16 cellular contexts compared by ENCODE assay signal in genomic region chr11:86444981-86445380, GRCh38.
"Had no signal": no experiment of that assay in that cellular context is flagged by ENCODE, and none has a peak within 500 bp of the region (broad histone marks: within the 10 kb centered on the region; RNA-seq: fewer than 3 reads in every experiment).

No MANE protein-coding gene starts in this region.

- H3K27me3 Mint-ChIP-seq: activated CD4-positive, alpha-beta memory T cell treated with anti-CD3 and anti-CD28 coated beads, Interleukin-2, amount 10 ng/mL, durations not matched to agents 7 days and 5 days; activated CD4-positive, alpha-beta T cell treated with anti-CD3 and anti-CD28 coated beads for 36 hours; activated T-helper 17 cell treated with anti-CD3 and anti-CD28 coated beads, Interleukin-2, amount 50 U/mL, for 72 hours; natural killer cell treated with Interleukin-12 subunit alpha and Interleukin-12 subunit beta and Interleukin-15 and Interleukin-18, amount 100 ng/mL, for 72 hours had no signal

- H3K27ac Mint-ChIP-seq: activated CD4-positive, alpha-beta memory T cell treated with anti-CD3 and anti-CD28 coated beads, Interleukin-2, amount 10 ng/mL, durations not matched to agents 7 days and 5 days; activated CD4-positive, alpha-beta T cell treated with anti-CD3 and anti-CD28 coated beads for 36 hours; activated naive CD4-positive, alpha-beta T cell treated with anti-CD3 and anti-CD28 coated beads, Interleukin-2, amount 50 U/mL, for 72 hours; activated T-helper 17 cell treated with anti-CD3 and anti-CD28 coated beads, Interleukin-2, amount 50 U/mL, for 72 hours; natural killer cell treated with Interleukin-12 subunit alpha and Interleukin-12 subunit beta and Interleukin-15 and Interleukin-18, amount 100 ng/mL, for 72 hours had no signal

- H3K9me3 Mint-ChIP-seq: activated CD4-positive, alpha-beta memory T cell treated with anti-CD3 and anti-CD28 coated beads, Interleukin-2, amount 10 ng/mL, durations not matched to agents 7 days and 5 days; activated T-helper 17 cell treated with anti-CD3 and anti-CD28 coated beads, Interleukin-2, amount 50 U/mL, for 72 hours; natural killer cell treated with Interleukin-12 subunit alpha and Interleukin-12 subunit beta and Interleukin-15 and Interleukin-18, amount 100 ng/mL, for 72 hours had no signal

- H3K4me3 Mint-ChIP-seq: activated CD4-positive, alpha-beta memory T cell treated with anti-CD3 and anti-CD28 coated beads, Interleukin-2, amount 10 ng/mL, durations not matched to agents 7 days and 5 days; activated CD4-positive, alpha-beta T cell treated with anti-CD3 and anti-CD28 coated beads for 36 hours; activated T-helper 17 cell treated with anti-CD3 and anti-CD28 coated beads, Interleukin-2, amount 50 U/mL, for 72 hours; natural killer cell treated with Interleukin-12 subunit alpha and Interleukin-12 subunit beta and Interleukin-15 and Interleukin-18, amount 100 ng/mL, for 72 hours had no signal

- H3K36me3 Mint-ChIP-seq: natural killer cell treated with Interleukin-12 subunit alpha and Interleukin-12 subunit beta and Interleukin-15 and Interleukin-18, amount 100 ng/mL, for 72 hours had no signal

- DNase-seq: activated CD4-positive, alpha-beta memory T cell treated with anti-CD3 and anti-CD28 coated beads, Interleukin-2, amount 10 ng/mL, durations not matched to agents 7 days and 5 days; activated CD4-positive, alpha-beta T cell treated with anti-CD3 and anti-CD28 coated beads for 36 hours; activated CD8-positive, alpha-beta memory T cell treated with anti-CD3 and anti-CD28 coated beads, Interleukin-2, amount 50 U/mL, for 4 hours; aorta; cortex of kidney; effector CD4-positive, alpha-beta T cell; esophagus squamous epithelium; hypothalamus; left ventricle myocardium inferior; mesendoderm; stimulated activated CD4-positive, alpha-beta T cell treated with anti-CD3 and anti-CD28 coated beads, Interleukin-12 subunit alpha, Interleukin-12 subunit beta, amount 100 ng/mL, for 4 hours; stimulated activated CD4-positive, alpha-beta T cell treated with anti-CD3 and anti-CD28 coated beads, Interleukin-2, amount 100 ng/mL, for 24 hours; substantia nigra had no signal

- H3K4me1 Mint-ChIP-seq: activated T-helper 17 cell treated with anti-CD3 and anti-CD28 coated beads, Interleukin-2, amount 50 U/mL, for 72 hours had no signal

- ATAC-seq: activated CD4-positive, alpha-beta T cell treated with anti-CD3 and anti-CD28 coated beads for 36 hours; activated T-helper 17 cell treated with anti-CD3 and anti-CD28 coated beads, Interleukin-2, amount 50 U/mL, for 72 hours; natural killer cell treated with Interleukin-12 subunit alpha and Interleukin-12 subunit beta and Interleukin-15 and Interleukin-18, amount 100 ng/mL, for 72 hours had no signal
